ENCODE assay signal across 2 cellular contexts in the genomic region with DNA sequence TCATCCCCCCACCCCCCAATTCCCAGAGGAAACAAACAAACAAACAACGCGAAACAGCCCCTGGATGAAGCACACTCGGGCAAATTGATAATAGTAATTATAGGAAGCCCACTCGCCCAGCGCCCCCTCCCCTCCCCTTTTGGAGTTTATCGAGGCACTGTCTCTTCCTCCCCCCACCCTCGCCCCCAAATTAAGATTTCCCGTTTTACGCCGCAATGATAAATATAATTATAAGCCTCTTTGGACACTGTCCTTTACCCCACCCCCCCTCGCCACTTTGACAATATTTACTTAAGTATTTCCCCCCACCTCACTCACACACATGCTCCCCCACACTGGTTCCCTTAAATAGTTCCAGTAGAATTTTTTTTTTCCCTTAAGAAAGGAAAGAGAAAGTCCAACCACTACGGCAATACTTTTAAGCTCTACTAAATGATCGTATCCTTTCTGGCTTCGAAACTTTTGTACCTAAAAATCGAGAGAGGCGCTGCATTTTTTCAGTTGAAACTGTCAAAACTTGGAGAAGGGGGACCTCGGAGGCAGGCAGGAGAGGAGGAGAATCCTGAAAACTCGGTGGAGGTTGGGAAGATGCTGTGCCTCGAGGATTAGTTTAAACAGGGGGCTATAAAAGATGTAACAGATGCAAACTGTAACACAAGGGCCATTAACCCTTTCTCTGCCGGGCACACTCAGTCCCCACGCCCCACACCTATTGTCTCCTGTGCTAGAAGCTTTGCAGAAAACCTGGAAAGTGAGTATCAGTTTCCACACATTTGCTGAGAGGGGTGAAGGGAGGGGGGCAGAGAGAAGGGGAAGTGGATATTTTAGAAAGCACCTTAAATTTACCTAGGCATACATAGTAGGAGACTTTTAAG.
TF ChIP-seq lines count a peak whose summit lies in the region.

No MANE protein-coding gene starts in this region.

TF ChIP-seq in H1, 55 proteins besides CTCF, POLR2A, EP300 and RAD21:
- TF ChIP-seq EZH2 (IDR thresholded peaks at IDR 0.05; ENCODE audit: low read depth, low read length, severe bottlenecking) (peak; percentile 45), SIX5 (IDR thresholded peaks at IDR 0.05; ENCODE audit: low read depth, low read length) (no peak), TCF12 (IDR thresholded peaks at IDR 0.05; ENCODE audit: low read depth, low read length) (0 out of 2 replicates have a peak, but pooled peaks have one; percentile 23), RNF2 (IDR thresholded peaks at IDR 0.05; ENCODE audit: borderline replicate concordance, low read depth, low read length, missing control alignments, poor library complexity, severe bottlenecking) (peak; percentile 75)
TF ChIP-seq in H1: peak in this region for 3.

TF ChIP-seq in WTC11, 78 proteins besides CTCF, POLR2A, EP300 and RAD21:
- no peak for TF ChIP-seq FOXK1 (CRISPR knock-in tag; IDR thresholded peaks at IDR 0.05)
- TF ChIP-seq, protein P1, sequence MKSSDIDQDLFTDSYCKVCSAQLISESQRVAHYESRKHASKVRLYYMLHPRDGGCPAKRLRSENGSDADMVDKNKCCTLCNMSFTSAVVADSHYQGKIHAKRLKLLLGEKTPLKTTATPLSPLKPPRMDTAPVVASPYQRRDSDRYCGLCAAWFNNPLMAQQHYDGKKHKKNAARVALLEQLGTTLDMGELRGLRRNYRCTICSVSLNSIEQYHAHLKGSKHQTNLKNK (CRISPR knock-in tag; IDR thresholded peaks at IDR 0.05), result no peak
- TF ChIP-seq, protein P2, sequence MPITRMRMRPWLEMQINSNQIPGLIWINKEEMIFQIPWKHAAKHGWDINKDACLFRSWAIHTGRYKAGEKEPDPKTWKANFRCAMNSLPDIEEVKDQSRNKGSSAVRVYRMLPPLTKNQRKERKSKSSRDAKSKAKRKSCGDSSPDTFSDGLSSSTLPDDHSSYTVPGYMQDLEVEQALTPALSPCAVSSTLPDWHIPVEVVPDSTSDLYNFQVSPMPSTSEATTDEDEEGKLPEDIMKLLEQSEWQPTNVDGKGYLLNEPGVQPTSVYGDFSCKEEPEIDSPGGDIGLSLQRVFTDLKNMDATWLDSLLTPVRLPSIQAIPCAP (CRISPR knock-in tag; IDR thresholded peaks at IDR 0.05), result no peak
- TF ChIP-seq, protein P3, sequence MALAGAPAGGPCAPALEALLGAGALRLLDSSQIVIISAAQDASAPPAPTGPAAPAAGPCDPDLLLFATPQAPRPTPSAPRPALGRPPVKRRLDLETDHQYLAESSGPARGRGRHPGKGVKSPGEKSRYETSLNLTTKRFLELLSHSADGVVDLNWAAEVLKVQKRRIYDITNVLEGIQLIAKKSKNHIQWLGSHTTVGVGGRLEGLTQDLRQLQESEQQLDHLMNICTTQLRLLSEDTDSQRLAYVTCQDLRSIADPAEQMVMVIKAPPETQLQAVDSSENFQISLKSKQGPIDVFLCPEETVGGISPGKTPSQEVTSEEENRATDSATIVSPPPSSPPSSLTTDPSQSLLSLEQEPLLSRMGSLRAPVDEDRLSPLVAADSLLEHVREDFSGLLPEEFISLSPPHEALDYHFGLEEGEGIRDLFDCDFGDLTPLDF (CRISPR knock-in tag; IDR thresholded peaks at IDR 0.05), result no peak
